Comparison of ENCODE assay signal across 27 cellular contexts in the genomic region with DNA sequence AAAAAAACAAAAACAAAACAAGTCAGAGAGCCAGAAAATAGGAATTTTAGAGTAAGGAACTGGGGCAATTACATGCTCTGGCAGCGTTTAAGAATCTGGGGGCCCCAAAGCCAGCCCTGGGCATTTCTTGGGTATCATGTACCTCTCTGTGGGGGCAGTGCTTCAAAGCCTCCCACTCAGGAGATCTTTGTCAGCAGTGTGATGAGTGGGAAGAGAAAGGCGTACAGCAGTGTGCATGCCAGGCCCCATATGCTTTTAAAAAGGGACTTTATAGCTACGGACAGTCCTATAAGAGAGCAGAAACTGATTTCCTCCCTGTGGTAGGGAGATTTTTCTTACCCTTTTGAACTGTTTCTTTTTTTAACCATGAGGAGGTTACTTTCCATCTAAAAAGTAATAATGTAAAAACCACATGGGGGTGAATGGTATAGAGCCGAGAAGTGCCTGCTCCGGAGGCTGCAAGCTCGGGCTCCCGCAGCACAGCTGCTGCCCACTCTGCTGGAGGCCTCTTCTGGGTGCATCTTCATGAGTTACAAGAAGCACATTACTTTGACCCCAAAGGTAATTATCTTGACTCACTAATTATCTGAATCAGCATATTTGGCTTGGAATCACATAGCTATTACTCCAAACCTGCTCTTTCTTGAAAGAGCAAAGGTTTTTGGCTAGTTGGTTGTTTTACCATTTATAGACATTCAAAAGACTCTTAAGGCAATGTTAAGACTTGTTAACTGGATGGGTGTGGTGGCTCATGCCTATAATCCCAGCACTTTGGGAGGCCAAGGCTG. TPM values are rescaled to one million over a fixed set of nuclear protein-coding genes. Genes with fewer than 3 reads are reported as not detected.
A peak's percentile ranks its signal among the peaks of the same experiment; 100 is the strongest.
DNase-seq lines count a peak whose midpoint lies in the region; ATAC-seq and TF ChIP-seq lines count a peak whose summit lies in the region.
"Had no signal": no experiment of that assay in that cellular context is flagged by ENCODE, and none has a peak within 500 bp of the region (broad histone marks: within the 10 kb centered on the region; RNA-seq: fewer than 3 reads in every experiment).

No MANE protein-coding gene starts in this region.

- no peak for TF ChIP-seq CTCF in smooth muscle cell (IDR thresholded peaks at IDR 0.05; ENCODE audit: borderline replicate concordance, insufficient read depth, poor library complexity, severe bottlenecking)

- no peaks in the 10 kb centered on the region for H4K20me1 ChIP-seq in smooth muscle cell (ENCODE audit: low read depth)

- no peak overlapping the region for H3K9ac ChIP-seq in smooth muscle cell (ENCODE audit: low read depth)
- H3K9ac ChIP-seq: GM23248 had no signal

- H3F3A ChIP-seq in smooth muscle cell (ENCODE audit: low read depth) = no peaks in the 10 kb centered on the region

- no peak overlapping the region for H3K4me3 ChIP-seq in SJSA1
- H3K4me3 ChIP-seq in smooth muscle cell = no peak overlapping the region
- H3K4me3 ChIP-seq: GM23248, heart right ventricle, Peyer's patch, thoracic aorta had no signal

- H3K4me1 ChIP-seq in SJSA1 (replicated peaks) (peaks cover 31% of the 10 kb centered on the region), smooth muscle cell (ENCODE audit: low read depth) (peaks cover 18% of the 10 kb centered on the region)
- H3K4me1 ChIP-seq: heart right ventricle, Peyer's patch had no signal

- no peak overlapping the region for H2AFZ ChIP-seq in smooth muscle cell (ENCODE audit: low read depth)
- H2AFZ ChIP-seq: GM23248 had no signal

- peak overlapping the region; percentile 7 for H3K4me2 ChIP-seq in smooth muscle cell

- peaks cover 17% of the 10 kb centered on the region for H3K36me3 Mint-ChIP-seq in activated naive CD8-positive, alpha-beta T cell treated with anti-CD3 and anti-CD28 coated beads, Interleukin-2, amount 50 U/mL, for 24 hours (ENCODE audit: low read depth)

- ATAC-seq in activated naive CD8-positive, alpha-beta T cell treated with anti-CD3 and anti-CD28 coated beads, Interleukin-2, amount 50 U/mL, for 24 hours = peak; percentile 81
- ATAC-seq: activated CD8-positive, alpha-beta memory T cell treated with anti-CD3 and anti-CD28 coated beads, Interleukin-2, amount 10 ng/mL, durations not matched to agents 7 days and 5 days; heart right ventricle; left lobe of liver; naive thymus-derived CD4-positive, alpha-beta T cell had no signal

- DNase-seq in activated naive CD4-positive, alpha-beta T cell treated with Interleukin-2 at 50 U/mL for 16 hours = peak; percentile 14
- DNase-seq in activated naive CD4-positive, alpha-beta T cell (lab: John Stamatoyannopoulos, UW) = no peak
- DNase-seq in SJSA1 (ENCODE audit: low read depth in 1 of 2, low spot score in 2 of 2) = no peak
- DNase-seq in activated naive CD8-positive, alpha-beta T cell treated with anti-CD3 and anti-CD28 coated beads, Interleukin-2, amount 50 U/mL, for 24 hours = peak; percentile 22
- DNase-seq in smooth muscle cell (lab: John Stamatoyannopoulos, UW; ENCODE audit: unreplicated experiment) = no peak
- DNase-seq in amygdala (lab: John Stamatoyannopoulos, UW) = no peak
- DNase-seq in NCI-H2196 treated with DMSO at 0.1 percent for 48 hours (lab: John Stamatoyannopoulos, UW; ENCODE audit: unreplicated experiment) = no peak
- DNase-seq in NCI-H187 (lab: John Stamatoyannopoulos, UW) = no peak
- DNase-seq: activated CD8-positive, alpha-beta memory T cell treated with anti-CD3 and anti-CD28 coated beads, Interleukin-2, amount 10 ng/mL, durations not matched to agents 7 days and 5 days; aorta; central memory CD4-positive, alpha-beta T cell; dermis blood vessel endothelial cell; GM23248; heart right ventricle; NCI-H1092; NCI-H2107; NCI-H510A treated with DMSO at 0.1 percent for 48 hours; Peyer's patch; retina; T-helper 17 cell had no signal

- 66% methylated on average over 7 of the region's 7 CpGs for WGBS in smooth muscle cell (ENCODE audit: low lambda C conversion rate)

- H3K9me3 Mint-ChIP-seq in activated naive CD8-positive, alpha-beta T cell treated with anti-CD3 and anti-CD28 coated beads, Interleukin-2, amount 50 U/mL, for 24 hours = no peaks in the 10 kb centered on the region
- H3K9me3 Mint-ChIP-seq: naive thymus-derived CD4-positive, alpha-beta T cell had no signal

- H3K27me3 ChIP-seq in SJSA1 (replicated peaks) (no peaks in the 10 kb centered on the region), smooth muscle cell (ENCODE audit: low read depth) (no peaks in the 10 kb centered on the region)
- H3K27me3 ChIP-seq: heart right ventricle, Peyer's patch had no signal

- no peaks in the 10 kb centered on the region for H3K36me3 ChIP-seq in SJSA1
- no peaks in the 10 kb centered on the region for H3K36me3 ChIP-seq in smooth muscle cell (ENCODE audit: low read depth)
- H3K36me3 ChIP-seq: thoracic aorta had no signal

- no peaks in the 10 kb centered on the region for H3K27me3 Mint-ChIP-seq in activated naive CD8-positive, alpha-beta T cell treated with anti-CD3 and anti-CD28 coated beads, Interleukin-2, amount 50 U/mL, for 24 hours
- H3K27me3 Mint-ChIP-seq: activated CD8-positive, alpha-beta memory T cell treated with anti-CD3 and anti-CD28 coated beads, Interleukin-2, amount 10 ng/mL, durations not matched to agents 7 days and 5 days; naive thymus-derived CD4-positive, alpha-beta T cell; T-helper 17 cell had no signal

- peak overlapping the region; percentile 76 for H3K27ac Mint-ChIP-seq in activated naive CD8-positive, alpha-beta T cell treated with anti-CD3 and anti-CD28 coated beads, Interleukin-2, amount 50 U/mL, for 24 hours
- H3K27ac Mint-ChIP-seq: activated CD8-positive, alpha-beta memory T cell treated with anti-CD3 and anti-CD28 coated beads, Interleukin-2, amount 10 ng/mL, durations not matched to agents 7 days and 5 days; T-helper 17 cell had no signal

- peak overlapping the region; percentile 88; the same call in 1 of the 2 replicates for H3K27ac ChIP-seq in SJSA1
- H3K27ac ChIP-seq in smooth muscle cell (ENCODE audit: low read depth) = no peak overlapping the region
- H3K27ac ChIP-seq: C4-2B, GM23248, heart right ventricle, Peyer's patch, thoracic aorta, VCaP had no signal

- H3K79me2 ChIP-seq in smooth muscle cell (ENCODE audit: low read depth) = no peaks in the 10 kb centered on the region

- H3K4me1 Mint-ChIP-seq in activated naive CD8-positive, alpha-beta T cell treated with anti-CD3 and anti-CD28 coated beads, Interleukin-2, amount 50 U/mL, for 24 hours = peaks cover 33% of the 10 kb centered on the region

- no peaks in the 10 kb centered on the region for H3K9me3 ChIP-seq in SJSA1 (replicated peaks)
- no peaks in the 10 kb centered on the region for H3K9me3 ChIP-seq in smooth muscle cell (replicated peaks; ENCODE audit: low read depth)
- H3K9me3 ChIP-seq: heart right ventricle, Peyer's patch, thoracic aorta had no signal

- peak overlapping the region; percentile 47 for H3K4me3 Mint-ChIP-seq in activated naive CD8-positive, alpha-beta T cell treated with anti-CD3 and anti-CD28 coated beads, Interleukin-2, amount 50 U/mL, for 24 hours
- H3K4me3 Mint-ChIP-seq: activated CD8-positive, alpha-beta memory T cell treated with anti-CD3 and anti-CD28 coated beads, Interleukin-2, amount 10 ng/mL, durations not matched to agents 7 days and 5 days; T-helper 17 cell had no signal

RNA-seq across cellular contexts. Expression of gene PROC, which starts 46.4 kb away (rescaled TPM):
- total RNA-seq in SJSA1 (2014; rRNA removed; shearing (Covaris generic)) = 0.63 TPM in 1 of 2 replicates, not detected in the other
- 1.1 TPM in 1 of 2 replicates, not detected in the other for total RNA-seq in smooth muscle cell
- polyA plus RNA-seq in smooth muscle cell = 0.44 and 0.85 TPM in 2 replicates
- total RNA-seq: endothelial cell of umbilical vein, GM23248, heart right ventricle, SK-MEL-5, T-helper 17 cell, thoracic aorta had no signal
- polyA plus RNA-seq: endothelial cell of umbilical vein; GM23248; heart right ventricle; naive thymus-derived CD4-positive, alpha-beta T cell had no signal

Comparison
In these comparisons a context has a peak if more than half of its experiments do, and no peak if none do; other contexts are left out.
1. DNase-seq: peak in activated naive CD4-positive, alpha-beta T cell treated with Interleukin-2 at 50 U/mL for 16 hours (single experiment) and activated naive CD8-positive, alpha-beta T cell treated with anti-CD3 and anti-CD28 coated beads, Interleukin-2, amount 50 U/mL, for 24 hours (single experiment); none in activated naive CD4-positive, alpha-beta T cell (0 of 4), SJSA1 (0 of 2), smooth muscle cell (single experiment), amygdala (0 of 56), NCI-H2196 treated with DMSO at 0.1 percent for 48 hours (single experiment) and NCI-H187 (0 of 2).